In the genomic region with DNA sequence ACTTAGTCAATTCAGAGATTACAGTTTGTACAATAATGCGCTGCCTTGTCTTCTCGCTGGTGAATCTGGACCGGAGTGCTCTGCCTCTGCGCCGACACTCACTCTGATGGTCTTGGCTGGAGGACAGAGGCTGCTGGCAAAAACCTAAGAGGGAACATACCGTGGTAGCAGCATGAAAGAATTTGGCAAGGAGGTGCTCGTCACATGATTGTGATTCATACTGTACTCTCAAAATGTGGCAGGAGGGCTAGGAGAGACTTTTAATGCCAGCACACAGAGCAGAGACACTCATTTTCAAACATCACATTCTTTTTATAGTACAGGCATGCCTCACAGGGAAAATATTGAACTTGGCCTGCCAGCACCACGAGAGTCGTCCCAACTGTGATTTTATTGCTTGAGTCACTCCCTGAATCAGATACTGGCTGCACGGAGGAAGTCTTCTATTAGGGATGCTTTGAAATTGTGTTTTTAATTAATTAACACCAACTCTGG, we compare ENCODE assay signal across 9 cellular contexts.
DNase-seq lines count a peak whose midpoint lies in the region; ATAC-seq and TF ChIP-seq lines count a peak whose summit lies in the region.
"Had no signal": no experiment of that assay in that cellular context is flagged by ENCODE, and none has a peak within 500 bp of the region (broad histone marks: within the 10 kb centered on the region; RNA-seq: fewer than 3 reads in every experiment).

No MANE protein-coding gene starts in this region.

- TF ChIP-seq CTCF in Panc1 (IDR thresholded peaks at IDR 0.05) (no peak), fibroblast of lung (conservative IDR thresholded peaks at IDR 0.05 in 1 of 2, IDR thresholded peaks at IDR 0.05 in 1 of 2; ENCODE audit: low read depth in 1 of 2, low read length in 2 of 2) (no peak), omental fat pad (IDR thresholded peaks at IDR 0.05) (no peak), esophagus squamous epithelium (IDR thresholded peaks at IDR 0.05) (no peak)

- POLR2A ChIA-PET in Panc1 (lab: Charles Lee): interaction anchor here (0.6 kb wide), 2 partner anchors 38 to 196 kb away, joined by 4 to 5 read pairs; no protein-coding TSS in a partner anchor

- in situ Hi-C loops in Panc1 (cut with HindIII; ENCODE audit: low pct_unique_long_range_greater_than_20kb, low sequenced_read_pairs): no loop called here

- peak overlapping the region; percentile 100 for H3K27ac ChIP-seq in Panc1 (ENCODE audit: low read length)
- peak overlapping the region; percentile 95 for H3K27ac ChIP-seq in fibroblast of lung (ENCODE audit: insufficient read depth, low read length)
- H3K27ac ChIP-seq in esophagus squamous epithelium: peak overlapping the region in 2 of 4 donors; percentile 45 to 46

- H3K4me1 ChIP-seq in Panc1 (ENCODE audit: control insufficient read depth, insufficient read depth, low read length) (peaks cover 88% of the 10 kb centered on the region), fibroblast of lung (ENCODE audit: control insufficient read depth, extremely low read depth, insufficient read depth, low read length) (peaks cover 32% of the 10 kb centered on the region), esophagus squamous epithelium (peaks cover 0 to 24% (median 13%) of the 10 kb centered on the region in 3 donors)

- H3K79me2 ChIP-seq in fibroblast of lung (ENCODE audit: control insufficient read depth, insufficient read depth, low read length): peaks cover 60% of the 10 kb centered on the region

- peak overlapping the region; percentile 87 for H3K4me2 ChIP-seq in fibroblast of lung (ENCODE audit: extremely low read depth, insufficient read depth, low read length)

- H3K27me3 ChIP-seq in Panc1 (ENCODE audit: control insufficient read depth, insufficient read depth, low read length): no peaks in the 10 kb centered on the region
- no peaks in the 10 kb centered on the region for H3K27me3 ChIP-seq in fibroblast of lung (ENCODE audit: control insufficient read depth, insufficient read depth, low read length)
- peaks cover 0 to 5% (median 0%) of the 10 kb centered on the region in 4 donors for H3K27me3 ChIP-seq in esophagus squamous epithelium
- H3K27me3 ChIP-seq: Peyer's patch had no signal

- BruUV-seq in Panc1 (replicated peaks; lab: Mats Ljungman, UMichigan): no TSS peak

- no peaks in the 10 kb centered on the region for H3K36me3 ChIP-seq in Panc1 (ENCODE audit: control insufficient read depth, insufficient read depth, low read length)
- H3K36me3 ChIP-seq in fibroblast of lung (ENCODE audit: control insufficient read depth, insufficient read depth, low read length): no peaks in the 10 kb centered on the region
- H3K36me3 ChIP-seq in esophagus squamous epithelium: no peaks in the 10 kb centered on the region
- H3K36me3 ChIP-seq: Peyer's patch had no signal

- no peaks in the 10 kb centered on the region for H4K20me1 ChIP-seq in fibroblast of lung (ENCODE audit: control insufficient read depth, extremely low read depth, insufficient read depth, low read length)

- TF ChIP-seq POLR2A in esophagus squamous epithelium (IDR thresholded peaks at IDR 0.05): no peak

- no peaks in the 10 kb centered on the region for H3K9me3 ChIP-seq in Panc1 (ENCODE audit: control insufficient read depth, insufficient read depth, low read depth, low read length)
- H3K9me3 ChIP-seq in fibroblast of lung (ENCODE audit: control insufficient read depth, insufficient read depth, low read depth, low read length): no peaks in the 10 kb centered on the region
- H3K9me3 ChIP-seq in esophagus squamous epithelium: no peaks in the 10 kb centered on the region
- H3K9me3 ChIP-seq: Peyer's patch had no signal

- CTCF ChIA-PET in Panc1 (lab: Charles Lee): interaction anchor here (0.6 kb wide), 1 partner anchor 1096 kb away, joined by 4 read pairs; no protein-coding TSS in a partner anchor

- 5 to 18% methylated on average over 7 to 8 of the region's 10 CpGs for WGBS in esophagus squamous epithelium, 2 donors

- intact Hi-C loops in Panc1 (cut with micrococcal nuclease; ENCODE audit: unreplicated experiment): loop anchor here (5.0 kb wide), 1 partner anchor 55 kb away; no protein-coding TSS in a partner anchor
- intact Hi-C loops in esophagus squamous epithelium (cut with DNase I): no loop called here

- no peak overlapping the region for H3K9ac ChIP-seq in fibroblast of lung (ENCODE audit: insufficient read depth, low read length)

- no peak overlapping the region for H2AFZ ChIP-seq in fibroblast of lung (ENCODE audit: low read length)

- DNase-seq in AG20443 (ENCODE audit: low spot score) (peak; percentile 92), Panc1 (ENCODE audit: low read depth, low spot score) (peak; percentile 95), fibroblast of lung (ENCODE audit: low read depth in 2 of 2) (peak; percentile 99 to 100), omental fat pad (ENCODE audit: low spot score) (peak; percentile 38), NCI-H82 (lab: John Stamatoyannopoulos, UW) (no peak), esophagus squamous epithelium (lab: John Stamatoyannopoulos, UW) (no peak)

- H3K4me3 ChIP-seq in Panc1 (ENCODE audit: low read depth in 2 of 2, low read length in 2 of 2): peak overlapping the region; percentile 1 to 46; a peak in 3 of 4 replicates
- peak overlapping the region; percentile 14 to 38 (median 29) for H3K4me3 ChIP-seq in fibroblast of lung (replicated peaks in 1 of 4; ENCODE audit: control extremely low read depth in 1 of 4, insufficient read depth in 1 of 4, low read depth in 3 of 4, low read length in 4 of 4)
- no peak overlapping the region for H3K4me3 ChIP-seq in esophagus squamous epithelium
- H3K4me3 ChIP-seq: Peyer's patch had no signal

- ATAC-seq in Panc1 (peak; percentile 83), omental fat pad (ENCODE audit: low FRiP score) (peak; percentile 95), HG03039 (IDR thresholded peaks at IDR 0.05; ENCODE audit: unreplicated experiment) (no peak), GM18511 (IDR thresholded peaks at IDR 0.05; ENCODE audit: unreplicated experiment) (no peak)

Comparison
In these comparisons a context has a peak if more than half of its experiments do, and no peak if none do; other contexts are left out.
1. DNase-seq: peak in AG20443 (single experiment), Panc1 (single experiment), fibroblast of lung (2 of 2) and omental fat pad (single experiment); none in NCI-H82 (single experiment) and esophagus squamous epithelium (single experiment).
2. ATAC-seq: peak in Panc1 (single experiment) and omental fat pad (single experiment); none in HG03039 (single experiment) and GM18511 (single experiment).
3. H3K4me3 ChIP-seq: peak in Panc1 (2 of 2) and fibroblast of lung (4 of 4); none in esophagus squamous epithelium (0 of 4).